ENCODE assay signal across 7 cellular contexts in the genomic region with DNA sequence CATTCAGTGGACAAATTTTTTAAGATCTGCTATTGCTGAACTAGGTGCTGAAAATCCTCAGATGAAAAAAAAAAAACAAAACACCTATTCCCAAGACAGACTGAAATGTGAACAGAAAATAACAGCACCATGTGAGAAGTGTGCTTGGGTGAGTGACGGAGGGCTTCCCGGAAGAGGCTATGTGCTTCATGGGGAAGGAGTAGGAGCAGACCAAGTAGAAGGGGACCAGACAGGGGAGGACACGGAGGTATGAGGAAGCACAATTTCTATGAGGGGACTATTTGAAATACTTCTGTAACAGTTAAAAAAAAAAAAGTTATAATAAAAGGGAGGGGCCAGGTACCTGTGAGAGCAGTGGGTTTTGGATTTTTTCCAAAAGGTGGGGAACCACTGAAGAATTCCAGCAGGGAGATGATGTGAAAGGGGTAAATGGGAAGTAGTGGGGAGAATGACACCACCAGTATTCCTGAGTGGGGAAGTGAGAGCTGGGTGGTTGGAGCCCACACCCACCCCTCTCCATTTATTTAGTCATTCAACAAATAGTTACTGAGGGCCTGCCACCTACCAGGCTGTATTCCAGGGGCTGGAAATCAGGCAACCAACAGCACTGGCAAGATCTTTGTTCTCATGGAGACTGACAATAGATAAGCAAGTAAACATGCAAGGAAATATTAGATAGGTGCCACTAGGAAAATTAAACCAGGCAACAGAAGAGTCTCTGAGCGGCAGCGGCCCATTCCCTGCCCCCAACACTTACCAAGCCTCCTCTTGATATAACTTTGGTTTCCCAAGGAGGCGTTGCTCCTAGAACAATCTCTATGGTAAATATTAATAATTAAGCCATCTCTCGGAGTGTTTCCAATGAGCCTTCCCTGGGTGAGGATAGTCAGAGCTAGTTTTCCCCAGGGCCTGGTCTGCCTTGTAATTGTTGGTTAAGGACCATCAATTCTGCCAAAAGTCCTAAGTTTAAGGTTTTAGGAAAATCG. TPM values are rescaled to one million over a fixed set of nuclear protein-coding genes. Genes with fewer than 3 reads are reported as not detected.
DNase-seq lines count a peak whose midpoint lies in the region; ATAC-seq lines count a peak whose summit lies in the region.

No MANE protein-coding gene starts in this region.

- H3K4me3 Mint-ChIP-seq in activated CD8-positive, alpha-beta T cell treated with anti-CD3 and anti-CD28 coated beads, Interleukin-2, amount 10 ng/mL, durations not matched to agents 7 days and 5 days = peak overlapping the region; percentile 57
- peak overlapping the region; percentile 87 for H3K4me3 Mint-ChIP-seq in stimulated activated effector memory CD8-positive, alpha-beta T cell treated with anti-CD3 and anti-CD28 coated beads, Interleukin-12 subunit alpha, Interleukin-12 subunit beta, amount 100 ng/mL, for 72 hours

- 0 out of 2 replicates have a peak overlapping the region, but pooled peaks have one; percentile 18 for H3K4me3 ChIP-seq in HUES48 (ENCODE audit: low read depth, low read length)

- no peak overlapping the region for H3K9ac ChIP-seq in HUES48 (ENCODE audit: low read depth, low read length)

- no peaks in the 10 kb centered on the region for H3K9me3 Mint-ChIP-seq in activated CD8-positive, alpha-beta T cell treated with anti-CD3 and anti-CD28 coated beads, Interleukin-2, amount 10 ng/mL, durations not matched to agents 7 days and 5 days (ENCODE audit: insufficient read depth)
- no peaks in the 10 kb centered on the region for H3K9me3 Mint-ChIP-seq in stimulated activated effector memory CD8-positive, alpha-beta T cell treated with anti-CD3 and anti-CD28 coated beads, Interleukin-12 subunit alpha, Interleukin-12 subunit beta, amount 100 ng/mL, for 72 hours

- CTCF ChIA-PET in activated CD8-positive, alpha-beta T cell treated with anti-CD3 and anti-CD28 coated beads, Interleukin-2, amount 10 ng/mL, durations not matched to agents 7 days and 5 days (lab: Charles Lee) = interaction anchor here (0.5 to 8.4 kb wide), 5 partner anchors 10 to 1928 kb away, joined by 3 to 172 read pairs (median 5); no protein-coding TSS in a partner anchor

- H3K36me3 Mint-ChIP-seq in activated CD8-positive, alpha-beta T cell treated with anti-CD3 and anti-CD28 coated beads, Interleukin-2, amount 10 ng/mL, durations not matched to agents 7 days and 5 days (ENCODE audit: low read depth) = peaks cover 3% of the 10 kb centered on the region
- peaks cover 27% of the 10 kb centered on the region for H3K36me3 Mint-ChIP-seq in stimulated activated effector memory CD8-positive, alpha-beta T cell treated with anti-CD3 and anti-CD28 coated beads, Interleukin-12 subunit alpha, Interleukin-12 subunit beta, amount 100 ng/mL, for 72 hours

- peak overlapping the region; percentile 35 for H3K27ac Mint-ChIP-seq in activated CD8-positive, alpha-beta T cell treated with anti-CD3 and anti-CD28 coated beads, Interleukin-2, amount 10 ng/mL, durations not matched to agents 7 days and 5 days
- peak overlapping the region; percentile 100 for H3K27ac Mint-ChIP-seq in stimulated activated effector memory CD8-positive, alpha-beta T cell treated with anti-CD3 and anti-CD28 coated beads, Interleukin-12 subunit alpha, Interleukin-12 subunit beta, amount 100 ng/mL, for 72 hours

- H3K36me3 ChIP-seq in HUES48 (ENCODE audit: control insufficient read depth, insufficient read depth, low read length) = no peaks in the 10 kb centered on the region

- H3K27ac ChIP-seq in HUES48 (ENCODE audit: low read depth, low read length) = no peak overlapping the region

- no peak for ATAC-seq in activated CD8-positive, alpha-beta T cell treated with anti-CD3 and anti-CD28 coated beads, Interleukin-2, amount 10 ng/mL, durations not matched to agents 7 days and 5 days
- ATAC-seq in stimulated activated effector memory CD8-positive, alpha-beta T cell treated with anti-CD3 and anti-CD28 coated beads, Interleukin-12 subunit alpha, Interleukin-12 subunit beta, amount 100 ng/mL, for 72 hours = no peak
- ATAC-seq in esophagus mucosa = no peak

- no peak for DNase-seq in activated CD8-positive, alpha-beta T cell treated with anti-CD3 and anti-CD28 coated beads, Interleukin-2, amount 10 ng/mL, durations not matched to agents 7 days and 5 days
- DNase-seq in kidney glomerular epithelial cell (lab: John Stamatoyannopoulos, UW) = peak; percentile 51
- peak in 1 of 2 donors; percentile 43 for DNase-seq in stimulated activated effector memory CD8-positive, alpha-beta T cell treated with anti-CD3 and anti-CD28 coated beads, Interleukin-12 subunit alpha, Interleukin-12 subunit beta, amount 100 ng/mL, for 72 hours (ENCODE audit: low spot score in 2 of 2)
- DNase-seq in stimulated activated naive CD4-positive, alpha-beta T cell (lab: John Stamatoyannopoulos, UW) = no peak
- no peak for DNase-seq in stimulated activated CD4-positive, alpha-beta T cell treated with anti-CD3 and anti-CD28 coated beads, Interleukin-12 subunit alpha, Interleukin-12 subunit beta, amount 100 ng/mL, for 4 hours

- H3K4me1 Mint-ChIP-seq in activated CD8-positive, alpha-beta T cell treated with anti-CD3 and anti-CD28 coated beads, Interleukin-2, amount 10 ng/mL, durations not matched to agents 7 days and 5 days (ENCODE audit: low read depth) = peaks cover 44% of the 10 kb centered on the region
- peaks cover 50% of the 10 kb centered on the region for H3K4me1 Mint-ChIP-seq in stimulated activated effector memory CD8-positive, alpha-beta T cell treated with anti-CD3 and anti-CD28 coated beads, Interleukin-12 subunit alpha, Interleukin-12 subunit beta, amount 100 ng/mL, for 72 hours

- peaks cover 96% of the 10 kb centered on the region for H3K27me3 ChIP-seq in HUES48 (ENCODE audit: control insufficient read depth, insufficient read depth, low read length)

- POLR2A ChIA-PET in activated CD8-positive, alpha-beta T cell treated with anti-CD3 and anti-CD28 coated beads, Interleukin-2, amount 10 ng/mL, durations not matched to agents 7 days and 5 days (lab: Charles Lee) = no interaction called here

- peaks cover 22% of the 10 kb centered on the region for H3K4me1 ChIP-seq in HUES48 (ENCODE audit: control insufficient read depth, insufficient read depth, low read length)

- H3K9me3 ChIP-seq in HUES48 (ENCODE audit: control insufficient read depth, insufficient read depth, low read length) = no peaks in the 10 kb centered on the region

- no peaks in the 10 kb centered on the region for H3K27me3 Mint-ChIP-seq in activated CD8-positive, alpha-beta T cell treated with anti-CD3 and anti-CD28 coated beads, Interleukin-2, amount 10 ng/mL, durations not matched to agents 7 days and 5 days (ENCODE audit: low read depth)

RNA-seq across cellular contexts. Expression of gene USP3, which starts 3.8 kb away (rescaled TPM):
- total RNA-seq in activated CD8-positive, alpha-beta T cell treated with anti-CD3 and anti-CD28 coated beads, Interleukin-2, amount 10 ng/mL, durations not matched to agents 7 days and 5 days = 10 to 100 TPM; 48.3 to 49.1 TPM
- 37.0 TPM for total RNA-seq in esophagus mucosa
